ENCODE assay signal across 8 cellular contexts in the genomic region with DNA sequence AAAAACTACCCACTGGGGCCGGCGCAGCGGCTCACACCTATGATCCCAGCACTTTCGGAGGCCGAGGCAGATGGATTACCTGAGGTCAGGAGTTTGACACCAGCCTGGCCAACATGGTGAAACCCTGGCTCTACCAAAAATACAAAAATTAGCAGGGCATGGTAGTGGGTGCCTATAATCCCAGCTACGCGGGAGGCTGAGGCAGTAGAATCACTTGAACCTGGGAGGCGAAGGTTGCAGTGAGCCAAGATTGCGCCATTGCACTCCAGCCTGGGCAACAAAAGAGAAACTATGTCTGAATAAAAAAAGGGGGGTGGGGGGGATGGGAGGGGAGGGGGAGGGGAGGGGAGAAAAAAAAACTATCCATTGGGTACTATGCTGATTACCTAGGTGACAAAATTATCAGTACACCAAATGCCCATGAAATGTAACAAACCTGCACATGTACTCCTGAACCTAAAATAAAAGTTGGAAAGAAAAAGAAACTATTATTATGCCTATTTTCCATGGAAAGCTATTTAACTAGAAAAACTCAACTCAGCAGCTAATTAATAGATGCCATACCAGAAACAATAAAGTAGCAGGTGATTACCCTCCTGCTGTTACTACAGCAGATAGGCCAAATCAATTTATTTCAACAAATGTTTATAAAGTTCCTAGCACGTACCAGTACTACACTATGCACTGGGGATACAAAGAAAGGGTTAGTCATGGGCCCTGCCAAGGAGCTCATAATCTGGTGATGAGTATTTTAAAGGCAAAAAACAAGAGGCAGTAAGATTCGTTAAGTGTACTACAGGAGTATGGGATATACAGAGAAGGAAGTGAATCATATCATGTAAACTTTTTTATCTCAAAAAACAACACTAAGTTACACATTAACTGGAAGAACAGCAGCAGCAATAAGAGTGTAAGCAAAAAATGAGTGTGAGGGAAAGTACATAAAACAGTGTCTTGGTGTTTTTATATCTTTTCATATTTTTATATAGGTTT.
DNase-seq lines count a peak whose midpoint lies in the region; ATAC-seq and TF ChIP-seq lines count a peak whose summit lies in the region.

No MANE protein-coding gene starts in this region.

- DNase-seq in NB4 (ENCODE audit: low read depth) (peak; percentile 56), glomerular endothelial cell (ENCODE audit: extremely low read depth, low read depth, low spot score) (peak; percentile 20), SKM-1 treated with dmso at 0.1 percent for 144 hours (lab: John Stamatoyannopoulos, UW; ENCODE audit: unreplicated experiment) (no peak), activated gamma-delta T cell (lab: John Stamatoyannopoulos, UW) (no peak), ascending aorta (ENCODE audit: low spot score in 2 of 2) (no peak), epidermal melanocyte (ENCODE audit: insufficient read length, low spot score) (no peak)

- TF ChIP-seq POLR2A in NB4 (IDR thresholded peaks at IDR 0.05; ENCODE audit: extremely low read depth, insufficient read length) = no peak

- peak; percentile 93 for ATAC-seq in GM18520 (IDR thresholded peaks at IDR 0.05; ENCODE audit: unreplicated experiment)

- H3K4me1 ChIP-seq in HEK293 (ENCODE audit: control insufficient read depth, insufficient read depth, low read length) (no peaks in the 10 kb centered on the region), ascending aorta (no peaks in the 10 kb centered on the region)

- no peak overlapping the region for H3K4me3 ChIP-seq in HEK293 (ENCODE audit: low read depth, low read length)
- no peak overlapping the region for H3K4me3 ChIP-seq in NB4 (ENCODE audit: low read depth, low read length)
- no peak overlapping the region for H3K4me3 ChIP-seq in ascending aorta

- H3K27ac ChIP-seq in HEK293 (ENCODE audit: extremely low read depth, low read depth, low read length) (no peak overlapping the region), ascending aorta (no peak overlapping the region)

- CTCF ChIA-PET in HEK293 (lab: Yijun Ruan, JAX) = interaction anchor here (0.7 to 1.8 kb wide), 2 partner anchors 116 to 207 kb away, joined by 4 read pairs; no protein-coding TSS in a partner anchor

- H3K9me3 ChIP-seq in HEK293 (ENCODE audit: control insufficient read depth, insufficient read depth, low read depth, low read length) (no peaks in the 10 kb centered on the region), ascending aorta (peaks cover 0 to 4% of the 10 kb centered on the region in 2 donors)

- H3K27me3 ChIP-seq in ascending aorta = no peaks in the 10 kb centered on the region

- no peak for TF ChIP-seq CTCF in HEK293 (tag by site-specific recombination; IDR thresholded peaks at IDR 0.05)
- no peak for TF ChIP-seq CTCF in NB4 (IDR thresholded peaks at IDR 0.05; ENCODE audit: low read depth, low read length)
- no peak for TF ChIP-seq CTCF in ascending aorta (IDR thresholded peaks at IDR 0.05)

- POLR2A ChIA-PET in HEK293 (lab: Yijun Ruan, JAX) = no interaction called here

- intact Hi-C loops in ascending aorta (cut with DNase I) = no loop called here

- no peaks in the 10 kb centered on the region for H3K36me3 ChIP-seq in HEK293 (ENCODE audit: control insufficient read depth in 2 of 2, insufficient read depth in 1 of 2, low read length in 2 of 2)
- no peaks in the 10 kb centered on the region for H3K36me3 ChIP-seq in ascending aorta

TF ChIP-seq in HEK293, 187 proteins besides CTCF, POLR2A, EP300 and RAD21:
- no peak for TF ChIP-seq ZSCAN30 (tag by site-specific recombination; IDR thresholded peaks at IDR 0.05)
- TF ChIP-seq, protein P1, sequence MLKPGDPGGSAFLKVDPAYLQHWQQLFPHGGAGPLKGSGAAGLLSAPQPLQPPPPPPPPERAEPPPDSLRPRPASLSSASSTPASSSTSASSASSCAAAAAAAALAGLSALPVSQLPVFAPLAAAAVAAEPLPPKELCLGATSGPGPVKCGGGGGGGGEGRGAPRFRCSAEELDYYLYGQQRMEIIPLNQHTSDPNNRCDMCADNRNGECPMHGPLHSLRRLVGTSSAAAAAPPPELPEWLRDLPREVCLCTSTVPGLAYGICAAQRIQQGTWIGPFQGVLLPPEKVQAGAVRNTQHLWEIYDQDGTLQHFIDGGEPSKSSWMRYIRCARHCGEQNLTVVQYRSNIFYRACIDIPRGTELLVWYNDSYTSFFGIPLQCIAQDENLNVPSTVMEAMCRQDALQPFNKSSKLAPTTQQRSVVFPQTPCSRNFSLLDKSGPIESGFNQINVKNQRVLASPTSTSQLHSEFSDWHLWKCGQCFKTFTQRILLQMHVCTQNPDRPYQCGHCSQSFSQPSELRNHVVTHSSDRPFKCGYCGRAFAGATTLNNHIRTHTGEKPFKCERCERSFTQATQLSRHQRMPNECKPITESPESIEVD (tag by site-specific recombination; IDR thresholded peaks at IDR 0.05) = 0 out of 2 replicates have a peak, but pooled peaks have one; percentile 18
TF ChIP-seq in HEK293: peak in this region for 1.

Comparison
In these comparisons a context has a peak if more than half of its experiments do, and no peak if none do; other contexts are left out.
1. DNase-seq: peak in NB4 (single experiment) and glomerular endothelial cell (single experiment); none in SKM-1 treated with dmso at 0.1 percent for 144 hours (single experiment), activated gamma-delta T cell (single experiment), ascending aorta (0 of 2) and epidermal melanocyte (single experiment).